ENCODE assay signal across 1 cellular context in genomic region chrX:25068340-25068739, GRCh38.
TF ChIP-seq lines count a peak whose summit lies in the region.

No MANE protein-coding gene starts in this region.

TF ChIP-seq in WTC11, 78 proteins besides CTCF, POLR2A, EP300 and RAD21:
- TF ChIP-seq NFATC4 (CRISPR knock-in tag; IDR thresholded peaks at IDR 0.05) (no peak), ZNF416 (CRISPR knock-in tag; IDR thresholded peaks at IDR 0.05) (no peak), ZNF219 (CRISPR knock-in tag; IDR thresholded peaks at IDR 0.05; ENCODE audit: borderline replicate concordance) (no peak), ZNF138 (CRISPR knock-in tag; conservative IDR thresholded peaks at IDR 0.05) (no peak), USF2 (CRISPR knock-in tag; IDR thresholded peaks at IDR 0.05) (no peak), FOXP1 (CRISPR knock-in tag; IDR thresholded peaks at IDR 0.05; ENCODE audit: borderline replicate concordance) (no peak), HMGA2 (CRISPR knock-in tag; IDR thresholded peaks at IDR 0.05) (no peak), ATF6 (CRISPR knock-in tag; IDR thresholded peaks at IDR 0.05) (no peak), SMAD4 (CRISPR knock-in tag; IDR thresholded peaks at IDR 0.05) (no peak), E2F5 (CRISPR knock-in tag; IDR thresholded peaks at IDR 0.05) (no peak), MAX (CRISPR knock-in tag; IDR thresholded peaks at IDR 0.05) (no peak)
- TF ChIP-seq, protein P1, sequence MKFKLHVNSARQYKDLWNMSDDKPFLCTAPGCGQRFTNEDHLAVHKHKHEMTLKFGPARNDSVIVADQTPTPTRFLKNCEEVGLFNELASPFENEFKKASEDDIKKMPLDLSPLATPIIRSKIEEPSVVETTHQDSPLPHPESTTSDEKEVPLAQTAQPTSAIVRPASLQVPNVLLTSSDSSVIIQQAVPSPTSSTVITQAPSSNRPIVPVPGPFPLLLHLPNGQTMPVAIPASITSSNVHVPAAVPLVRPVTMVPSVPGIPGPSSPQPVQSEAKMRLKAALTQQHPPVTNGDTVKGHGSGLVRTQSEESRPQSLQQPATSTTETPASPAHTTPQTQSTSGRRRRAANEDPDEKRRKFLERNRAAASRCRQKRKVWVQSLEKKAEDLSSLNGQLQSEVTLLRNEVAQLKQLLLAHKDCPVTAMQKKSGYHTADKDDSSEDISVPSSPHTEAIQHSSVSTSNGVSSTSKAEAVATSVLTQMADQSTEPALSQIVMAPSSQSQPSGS (CRISPR knock-in tag; IDR thresholded peaks at IDR 0.05; ENCODE audit: borderline replicate concordance, low read depth) = no peak
